ENCODE assay signal across 8 cellular contexts in the genomic region with DNA sequence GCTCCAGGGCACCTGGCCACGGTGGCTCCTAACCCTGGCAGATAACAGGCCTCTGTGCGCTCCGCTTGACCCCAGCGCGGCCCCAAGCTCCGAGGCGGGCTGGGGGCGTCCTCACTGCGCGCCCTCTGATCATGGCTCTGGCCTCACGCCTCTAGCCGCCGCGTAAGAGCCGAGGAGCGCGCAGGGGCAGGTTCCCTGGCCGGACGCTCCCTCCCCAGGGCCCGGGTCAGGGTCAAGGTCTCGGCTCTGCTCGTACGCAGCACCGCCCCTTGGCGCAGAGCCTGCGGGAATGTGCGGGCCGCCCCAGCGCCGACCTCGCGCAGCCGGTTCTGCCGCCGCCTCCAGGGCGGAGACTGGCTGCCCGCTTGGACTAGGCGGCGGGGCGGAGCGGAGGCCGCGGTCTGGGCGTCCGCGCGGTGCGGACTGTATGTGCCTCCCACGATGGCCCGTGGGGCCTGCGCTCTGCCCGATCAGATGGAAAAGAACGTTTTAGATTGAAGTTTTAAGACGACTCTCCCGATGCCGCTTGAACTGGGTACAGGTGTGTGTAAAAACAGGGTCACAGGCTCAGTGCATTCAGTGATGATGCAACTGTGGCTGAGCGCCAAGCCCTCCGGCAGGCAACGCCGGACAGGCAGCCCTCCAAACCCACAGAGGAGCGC. TPM values are rescaled to one million over a fixed set of nuclear protein-coding genes. Genes with fewer than 3 reads are reported as not detected.
DNase-seq lines count a peak whose midpoint lies in the region; ATAC-seq and TF ChIP-seq lines count a peak whose summit lies in the region.

No MANE protein-coding gene starts in this region.

- ATAC-seq in GM21423 (IDR thresholded peaks at IDR 0.05; ENCODE audit: unreplicated experiment) (peak; percentile 53), GM21737 (IDR thresholded peaks at IDR 0.05; ENCODE audit: unreplicated experiment) (no peak)

- H3K36me3 ChIP-seq in NT2/D1 (ENCODE audit: insufficient read depth, insufficient read length, low read length) (no peaks in the 10 kb centered on the region), brain microvascular endothelial cell (replicated peaks) (no peaks in the 10 kb centered on the region), iPS-18a (ENCODE audit: control insufficient read depth, low read depth, low read length) (no peaks in the 10 kb centered on the region), sigmoid colon (no peaks in the 10 kb centered on the region)

- H3K4me3 ChIP-seq in NT2/D1 (ENCODE audit: insufficient read length, low read depth), result peak overlapping the region; percentile 49
- peak overlapping the region; percentile 56 for H3K4me3 ChIP-seq in brain microvascular endothelial cell (ENCODE audit: low read depth, low read length)
- H3K4me3 ChIP-seq in iPS-18a (ENCODE audit: low read length), result peak overlapping the region; percentile 55
- H3K4me3 ChIP-seq in sigmoid colon, result peak overlapping the region; percentile 41 to 63 (median 61)

- in situ Hi-C loops in brain microvascular endothelial cell (cut with HindIII; ENCODE audit: low pct_ligation_motif_present, low sequenced_read_pairs), result no loop called here

- no peak for TF ChIP-seq EP300 in sigmoid colon (IDR thresholded peaks at IDR 0.05)

- H3K4me1 ChIP-seq in NT2/D1 (ENCODE audit: insufficient read depth, insufficient read length) (no peaks in the 10 kb centered on the region), iPS-18a (ENCODE audit: control insufficient read depth, low read depth, low read length) (peaks cover 9% of the 10 kb centered on the region), sigmoid colon (peaks cover 0 to 23% (median 13%) of the 10 kb centered on the region in 4 donors)

- H3K27ac ChIP-seq in brain microvascular endothelial cell, result no peak overlapping the region
- H3K27ac ChIP-seq in iPS-18a (ENCODE audit: low read length), result no peak overlapping the region
- H3K27ac ChIP-seq in sigmoid colon, result peak overlapping the region in 3 of 4 donors; percentile 4 to 40 (median 24)

- H3K9ac ChIP-seq in NT2/D1 (ENCODE audit: insufficient read length, low read depth), result peak overlapping the region; percentile 70
- H3K9ac ChIP-seq in iPS-18a (ENCODE audit: low read length), result peak overlapping the region; percentile 39

- peak; percentile 47 for DNase-seq in Daoy (ENCODE audit: low read depth)
- DNase-seq in NT2/D1 (ENCODE audit: low read depth, low spot score), result peak; percentile 38
- no peak for DNase-seq in brain microvascular endothelial cell
- DNase-seq in sigmoid colon, result peak; percentile 81
- DNase-seq in COLO829 (ENCODE audit: low spot score), result no peak

- no peak for TF ChIP-seq POLR2A in sigmoid colon (IDR thresholded peaks at IDR 0.05)

- intact Hi-C loops in sigmoid colon (cut with DNase I), result loop anchor here (10.0 kb wide), 1 partner anchor 383 kb away; a partner anchor contains a TSS

- no peaks in the 10 kb centered on the region for H3K9me3 ChIP-seq in NT2/D1 (ENCODE audit: insufficient read depth, low read length)
- H3K9me3 ChIP-seq in iPS-18a (ENCODE audit: control insufficient read depth, low read depth, low read length), result no peaks in the 10 kb centered on the region
- H3K9me3 ChIP-seq in sigmoid colon, result no peaks in the 10 kb centered on the region

- H3K27me3 ChIP-seq in NT2/D1 (ENCODE audit: insufficient read depth, insufficient read length) (peaks cover 59% of the 10 kb centered on the region), brain microvascular endothelial cell (replicated peaks) (no peaks in the 10 kb centered on the region), iPS-18a (ENCODE audit: control insufficient read depth, insufficient read depth, low read length) (peaks cover 55% of the 10 kb centered on the region), sigmoid colon (no peaks in the 10 kb centered on the region)

- TF ChIP-seq CTCF in brain microvascular endothelial cell (IDR thresholded peaks at IDR 0.05; ENCODE audit: low read depth, low read length, missing control alignments) (no peak), sigmoid colon (IDR thresholded peaks at IDR 0.05) (no peak)

- WGBS in sigmoid colon, 2 donors, result 1 to 2% methylated on average over 61 of the region's 61 CpGs

RNA-seq across cellular contexts. Expression of a gene that starts 40.8 kb away (rescaled TPM):
- total RNA-seq in Daoy (2014; rRNA removed; shearing (Covaris generic)), result 11.3 and 16.6 TPM in 2 replicates
- total RNA-seq in sigmoid colon, result 10 to 100 TPM in 1 of 4 donors, 1 to 10 TPM in 3; 6.4 to 10.2 (median 7.4) TPM
- 1 to 10 TPM; 1.2 to 6.2 (median 1.2) TPM for polyA plus RNA-seq in sigmoid colon

RNA-seq across cellular contexts. Expression of a gene that starts 53.2 kb away (rescaled TPM):
- 14.3 and 25.8 TPM in 2 replicates for total RNA-seq in Daoy (2014; rRNA removed; shearing (Covaris generic))
- 10 to 100 TPM; 21.4 to 55.3 (median 40.5) TPM for total RNA-seq in sigmoid colon
- 10 to 100 TPM; 28.8 to 43.0 (median 31.0) TPM for polyA plus RNA-seq in sigmoid colon

RNA-seq across cellular contexts. Expression of a gene that starts 57.5 kb away (rescaled TPM):
- 12.7 and 13.8 TPM in 2 replicates for total RNA-seq in Daoy (2014; rRNA removed; shearing (Covaris generic))
- total RNA-seq in sigmoid colon, result 10 to 100 TPM in 2 of 4 donors, 1 to 10 TPM in 2; 8.3 to 13.3 (median 10.0) TPM
- 10 to 100 TPM in 1 of 3 donors, 1 to 10 TPM in 2; 4.6 to 10.8 (median 6.0) TPM for polyA plus RNA-seq in sigmoid colon

Comparison
In these comparisons a context has a peak if more than half of its experiments do, and no peak if none do; other contexts are left out.
1. DNase-seq: peak in Daoy (single experiment), NT2/D1 (single experiment) and sigmoid colon (single experiment); none in brain microvascular endothelial cell (single experiment) and COLO829 (single experiment).
2. H3K27ac ChIP-seq: peak in sigmoid colon (3 of 4); none in brain microvascular endothelial cell (single experiment) and iPS-18a (single experiment).
3. Peak in every context shown above with its lines, with median percentiles within 50 percentile points of each other: H3K4me3 ChIP-seq.